In the genomic region with DNA sequence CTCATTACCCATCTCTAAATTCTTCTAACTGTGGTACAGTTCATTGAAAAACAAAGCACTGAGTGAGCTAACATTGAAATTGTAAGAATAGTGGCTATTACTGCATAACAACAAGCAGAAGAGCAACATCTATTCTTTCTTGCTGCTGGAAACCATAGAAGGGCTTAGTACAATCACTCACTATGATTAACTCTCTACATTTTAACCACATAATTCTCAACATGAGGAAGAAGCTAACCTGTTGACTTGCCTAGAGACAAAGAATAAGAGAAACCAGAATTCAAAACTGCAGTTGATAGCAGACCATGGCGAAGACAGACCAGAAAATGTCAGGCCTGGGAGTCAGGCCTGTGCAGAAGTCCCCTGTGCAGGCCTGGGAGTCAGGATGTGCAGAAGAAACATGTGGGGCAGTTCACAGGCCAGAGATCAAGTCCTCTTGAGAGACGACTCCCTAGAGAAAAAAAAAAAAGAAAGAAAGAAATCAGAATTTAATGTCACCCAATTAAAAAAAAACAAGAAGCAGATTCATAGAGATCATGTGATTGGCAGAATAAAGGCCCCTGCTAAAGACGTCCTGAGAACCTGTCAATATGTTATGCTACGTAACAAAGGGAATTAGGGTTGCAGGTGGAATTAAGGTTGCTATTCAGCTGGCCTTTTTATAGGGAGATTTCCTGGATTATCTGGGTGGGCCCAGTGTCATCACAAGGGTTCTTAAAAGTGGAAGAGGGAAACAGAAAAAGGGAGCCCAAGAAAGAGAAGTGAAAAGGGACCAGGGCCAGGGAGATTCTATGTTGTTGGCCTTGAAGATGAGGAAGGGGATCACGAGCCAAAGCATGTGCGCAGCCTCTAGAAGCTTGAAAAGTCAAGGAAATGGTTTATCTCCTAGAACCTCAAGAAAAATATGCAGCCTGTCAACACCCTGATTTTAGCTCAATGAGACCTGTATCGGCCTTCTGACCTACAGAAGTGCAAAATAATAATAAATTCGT, we compare ENCODE assay signal across 2 cellular contexts.
TF ChIP-seq lines count a peak whose summit lies in the region.

No MANE protein-coding gene starts in this region.

TF ChIP-seq in HepG2, 621 proteins besides CTCF, POLR2A, EP300 and RAD21:
- TF ChIP-seq ZNF562 (CRISPR knock-in tag; IDR thresholded peaks at IDR 0.05; ENCODE audit: borderline replicate concordance) (no peak), ASH2L (IDR thresholded peaks at IDR 0.05; ENCODE audit: insufficient read length, low read depth, low read length) (no peak), ZSCAN29 (CRISPR knock-in tag; conservative IDR thresholded peaks at IDR 0.05) (no peak), KDM3A (CRISPR knock-in tag; IDR thresholded peaks at IDR 0.05; ENCODE audit: low read depth) (no peak), NCOA5 (CRISPR knock-in tag; IDR thresholded peaks at IDR 0.05) (no peak)
- TF ChIP-seq, protein P1, sequence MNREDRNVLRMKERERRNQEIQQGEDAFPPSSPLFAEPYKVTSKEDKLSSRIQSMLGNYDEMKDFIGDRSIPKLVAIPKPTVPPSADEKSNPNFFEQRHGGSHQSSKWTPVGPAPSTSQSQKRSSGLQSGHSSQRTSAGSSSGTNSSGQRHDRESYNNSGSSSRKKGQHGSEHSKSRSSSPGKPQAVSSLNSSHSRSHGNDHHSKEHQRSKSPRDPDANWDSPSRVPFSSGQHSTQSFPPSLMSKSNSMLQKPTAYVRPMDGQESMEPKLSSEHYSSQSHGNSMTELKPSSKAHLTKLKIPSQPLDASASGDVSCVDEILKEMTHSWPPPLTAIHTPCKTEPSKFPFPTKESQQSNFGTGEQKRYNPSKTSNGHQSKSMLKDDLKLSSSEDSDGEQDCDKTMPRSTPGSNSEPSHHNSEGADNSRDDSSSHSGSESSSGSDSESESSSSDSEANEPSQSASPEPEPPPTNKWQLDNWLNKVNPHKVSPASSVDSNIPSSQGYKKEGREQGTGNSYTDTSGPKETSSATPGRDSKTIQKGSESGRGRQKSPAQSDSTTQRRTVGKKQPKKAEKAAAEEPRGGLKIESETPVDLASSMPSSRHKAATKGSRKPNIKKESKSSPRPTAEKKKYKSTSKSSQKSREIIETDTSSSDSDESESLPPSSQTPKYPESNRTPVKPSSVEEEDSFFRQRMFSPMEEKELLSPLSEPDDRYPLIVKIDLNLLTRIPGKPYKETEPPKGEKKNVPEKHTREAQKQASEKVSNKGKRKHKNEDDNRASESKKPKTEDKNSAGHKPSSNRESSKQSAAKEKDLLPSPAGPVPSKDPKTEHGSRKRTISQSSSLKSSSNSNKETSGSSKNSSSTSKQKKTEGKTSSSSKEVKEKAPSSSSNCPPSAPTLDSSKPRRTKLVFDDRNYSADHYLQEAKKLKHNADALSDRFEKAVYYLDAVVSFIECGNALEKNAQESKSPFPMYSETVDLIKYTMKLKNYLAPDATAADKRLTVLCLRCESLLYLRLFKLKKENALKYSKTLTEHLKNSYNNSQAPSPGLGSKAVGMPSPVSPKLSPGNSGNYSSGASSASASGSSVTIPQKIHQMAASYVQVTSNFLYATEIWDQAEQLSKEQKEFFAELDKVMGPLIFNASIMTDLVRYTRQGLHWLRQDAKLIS (CRISPR knock-in tag; IDR thresholded peaks at IDR 0.05) = no peak
- TF ChIP-seq, protein P2, sequence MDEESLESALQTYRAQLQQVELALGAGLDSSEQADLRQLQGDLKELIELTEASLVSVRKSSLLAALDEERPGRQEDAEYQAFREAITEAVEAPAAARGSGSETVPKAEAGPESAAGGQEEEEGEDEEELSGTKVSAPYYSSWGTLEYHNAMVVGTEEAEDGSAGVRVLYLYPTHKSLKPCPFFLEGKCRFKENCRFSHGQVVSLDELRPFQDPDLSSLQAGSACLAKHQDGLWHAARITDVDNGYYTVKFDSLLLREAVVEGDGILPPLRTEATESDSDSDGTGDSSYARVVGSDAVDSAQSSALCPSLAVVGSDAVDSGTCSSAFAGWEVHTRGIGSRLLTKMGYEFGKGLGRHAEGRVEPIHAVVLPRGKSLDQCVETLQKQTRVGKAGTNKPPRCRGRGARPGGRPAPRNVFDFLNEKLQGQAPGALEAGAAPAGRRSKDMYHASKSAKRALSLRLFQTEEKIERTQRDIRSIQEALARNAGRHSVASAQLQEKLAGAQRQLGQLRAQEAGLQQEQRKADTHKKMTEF (CRISPR knock-in tag; IDR thresholded peaks at IDR 0.05) = no peak
- TF ChIP-seq, protein P3, sequence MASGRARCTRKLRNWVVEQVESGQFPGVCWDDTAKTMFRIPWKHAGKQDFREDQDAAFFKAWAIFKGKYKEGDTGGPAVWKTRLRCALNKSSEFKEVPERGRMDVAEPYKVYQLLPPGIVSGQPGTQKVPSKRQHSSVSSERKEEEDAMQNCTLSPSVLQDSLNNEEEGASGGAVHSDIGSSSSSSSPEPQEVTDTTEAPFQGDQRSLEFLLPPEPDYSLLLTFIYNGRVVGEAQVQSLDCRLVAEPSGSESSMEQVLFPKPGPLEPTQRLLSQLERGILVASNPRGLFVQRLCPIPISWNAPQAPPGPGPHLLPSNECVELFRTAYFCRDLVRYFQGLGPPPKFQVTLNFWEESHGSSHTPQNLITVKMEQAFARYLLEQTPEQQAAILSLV (CRISPR knock-in tag; IDR thresholded peaks at IDR 0.05; ENCODE audit: borderline replicate concordance) = no peak

TF ChIP-seq in GM23338, 12 proteins besides CTCF, POLR2A, EP300 and RAD21:
- TF ChIP-seq ZNF331 (CRISPR knock-in tag; IDR thresholded peaks at IDR 0.05; ENCODE audit: low read depth) (no peak), JUNB (IDR thresholded peaks at IDR 0.05; ENCODE audit: unreplicated experiment) (no peak), POLR2AphosphoS5 (IDR thresholded peaks at IDR 0.05; ENCODE audit: low read depth) (no peak)
- TF ChIP-seq, protein P4, sequence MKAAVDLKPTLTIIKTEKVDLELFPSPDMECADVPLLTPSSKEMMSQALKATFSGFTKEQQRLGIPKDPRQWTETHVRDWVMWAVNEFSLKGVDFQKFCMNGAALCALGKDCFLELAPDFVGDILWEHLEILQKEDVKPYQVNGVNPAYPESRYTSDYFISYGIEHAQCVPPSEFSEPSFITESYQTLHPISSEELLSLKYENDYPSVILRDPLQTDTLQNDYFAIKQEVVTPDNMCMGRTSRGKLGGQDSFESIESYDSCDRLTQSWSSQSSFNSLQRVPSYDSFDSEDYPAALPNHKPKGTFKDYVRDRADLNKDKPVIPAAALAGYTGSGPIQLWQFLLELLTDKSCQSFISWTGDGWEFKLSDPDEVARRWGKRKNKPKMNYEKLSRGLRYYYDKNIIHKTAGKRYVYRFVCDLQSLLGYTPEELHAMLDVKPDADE (IDR thresholded peaks at IDR 0.05) = no peak
- TF ChIP-seq, protein P5, sequence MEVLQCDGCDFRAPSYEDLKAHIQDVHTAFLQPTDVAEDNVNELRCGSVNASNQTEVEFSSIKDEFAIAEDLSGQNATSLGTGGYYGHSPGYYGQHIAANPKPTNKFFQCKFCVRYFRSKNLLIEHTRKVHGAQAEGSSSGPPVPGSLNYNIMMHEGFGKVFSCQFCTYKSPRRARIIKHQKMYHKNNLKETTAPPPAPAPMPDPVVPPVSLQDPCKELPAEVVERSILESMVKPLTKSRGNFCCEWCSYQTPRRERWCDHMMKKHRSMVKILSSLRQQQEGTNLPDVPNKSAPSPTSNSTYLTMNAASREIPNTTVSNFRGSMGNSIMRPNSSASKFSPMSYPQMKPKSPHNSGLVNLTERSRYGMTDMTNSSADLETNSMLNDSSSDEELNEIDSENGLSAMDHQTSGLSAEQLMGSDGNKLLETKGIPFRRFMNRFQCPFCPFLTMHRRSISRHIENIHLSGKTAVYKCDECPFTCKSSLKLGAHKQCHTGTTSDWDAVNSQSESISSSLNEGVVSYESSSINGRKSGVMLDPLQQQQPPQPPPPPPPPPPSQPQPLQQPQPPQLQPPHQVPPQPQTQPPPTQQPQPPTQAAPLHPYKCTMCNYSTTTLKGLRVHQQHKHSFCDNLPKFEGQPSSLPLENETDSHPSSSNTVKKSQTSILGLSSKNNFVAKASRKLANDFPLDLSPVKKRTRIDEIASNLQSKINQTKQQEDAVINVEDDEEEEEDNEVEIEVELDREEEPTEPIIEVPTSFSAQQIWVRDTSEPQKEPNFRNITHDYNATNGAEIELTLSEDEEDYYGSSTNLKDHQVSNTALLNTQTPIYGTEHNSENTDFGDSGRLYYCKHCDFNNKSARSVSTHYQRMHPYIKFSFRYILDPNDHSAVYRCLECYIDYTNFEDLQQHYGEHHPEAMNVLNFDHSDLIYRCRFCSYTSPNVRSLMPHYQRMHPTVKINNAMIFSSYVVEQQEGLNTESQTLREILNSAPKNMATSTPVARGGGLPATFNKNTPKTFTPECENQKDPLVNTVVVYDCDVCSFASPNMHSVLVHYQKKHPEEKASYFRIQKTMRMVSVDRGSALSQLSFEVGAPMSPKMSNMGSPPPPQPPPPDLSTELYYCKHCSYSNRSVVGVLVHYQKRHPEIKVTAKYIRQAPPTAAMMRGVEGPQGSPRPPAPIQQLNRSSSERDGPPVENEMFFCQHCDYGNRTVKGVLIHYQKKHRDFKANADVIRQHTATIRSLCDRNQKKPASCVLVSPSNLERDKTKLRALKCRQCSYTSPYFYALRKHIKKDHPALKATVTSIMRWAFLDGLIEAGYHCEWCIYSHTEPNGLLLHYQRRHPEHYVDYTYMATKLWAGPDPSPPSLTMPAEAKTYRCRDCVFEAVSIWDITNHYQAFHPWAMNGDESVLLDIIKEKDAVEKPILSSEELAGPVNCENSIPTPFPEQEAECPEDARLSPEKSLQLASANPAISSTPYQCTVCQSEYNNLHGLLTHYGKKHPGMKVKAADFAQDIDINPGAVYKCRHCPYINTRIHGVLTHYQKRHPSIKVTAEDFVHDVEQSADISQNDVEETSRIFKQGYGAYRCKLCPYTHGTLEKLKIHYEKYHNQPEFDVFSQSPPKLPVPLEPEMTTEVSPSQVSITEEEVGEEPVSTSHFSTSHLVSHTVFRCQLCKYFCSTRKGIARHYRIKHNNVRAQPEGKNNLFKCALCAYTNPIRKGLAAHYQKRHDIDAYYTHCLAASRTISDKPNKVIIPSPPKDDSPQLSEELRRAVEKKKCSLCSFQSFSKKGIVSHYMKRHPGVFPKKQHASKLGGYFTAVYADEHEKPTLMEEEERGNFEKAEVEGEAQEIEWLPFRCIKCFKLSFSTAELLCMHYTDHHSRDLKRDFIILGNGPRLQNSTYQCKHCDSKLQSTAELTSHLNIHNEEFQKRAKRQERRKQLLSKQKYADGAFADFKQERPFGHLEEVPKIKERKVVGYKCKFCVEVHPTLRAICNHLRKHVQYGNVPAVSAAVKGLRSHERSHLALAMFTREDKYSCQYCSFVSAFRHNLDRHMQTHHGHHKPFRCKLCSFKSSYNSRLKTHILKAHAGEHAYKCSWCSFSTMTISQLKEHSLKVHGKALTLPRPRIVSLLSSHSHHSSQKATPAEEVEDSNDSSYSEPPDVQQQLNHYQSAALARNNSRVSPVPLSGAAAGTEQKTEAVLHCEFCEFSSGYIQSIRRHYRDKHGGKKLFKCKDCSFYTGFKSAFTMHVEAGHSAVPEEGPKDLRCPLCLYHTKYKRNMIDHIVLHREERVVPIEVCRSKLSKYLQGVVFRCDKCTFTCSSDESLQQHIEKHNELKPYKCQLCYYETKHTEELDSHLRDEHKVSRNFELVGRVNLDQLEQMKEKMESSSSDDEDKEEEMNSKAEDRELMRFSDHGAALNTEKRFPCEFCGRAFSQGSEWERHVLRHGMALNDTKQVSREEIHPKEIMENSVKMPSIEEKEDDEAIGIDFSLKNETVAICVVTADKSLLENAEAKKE (CRISPR knock-in tag; IDR thresholded peaks at IDR 0.05) = no peak
